Comparison of ENCODE assay signal across 11 cellular contexts in genomic region chr10:61476529-61476928, GRCh38. TPM values are rescaled to one million over a fixed set of nuclear protein-coding genes. Genes with fewer than 3 reads are reported as not detected.
"Had no signal": no experiment of that assay in that cellular context is flagged by ENCODE, and none has a peak within 500 bp of the region (broad histone marks: within the 10 kb centered on the region; RNA-seq: fewer than 3 reads in every experiment).

No MANE protein-coding gene starts in this region.

- H3K4me3 ChIP-seq: GM23248, HAP-1 had no signal

- H3K4me3 Mint-ChIP-seq: HFFc6 had no signal

- H3K4me1 ChIP-seq: HAP-1 had no signal

- H2AFZ ChIP-seq: GM23248 had no signal

- H3K9me3 Mint-ChIP-seq: HFFc6 had no signal

- H3K27ac ChIP-seq: GM23248, HL-60 had no signal

- ATAC-seq: HCT116 had no signal

- H3K9ac ChIP-seq: GM23248 had no signal

- DNase-seq: GM23248, GOT3, H7, HFFc6, IMR-90, KBM-7 had no signal

- H3K27ac Mint-ChIP-seq: HFFc6 had no signal

- H3K9me3 ChIP-seq: HAP-1 had no signal

- H3K36me3 ChIP-seq: HAP-1 had no signal

RNA-seq across cellular contexts. Expression of gene TMEM26, which starts 23.3 kb away (rescaled TPM):
- total RNA-seq: GM23248, H4, H7, HFFc6, HT1080 had no signal
